In the genomic region with DNA sequence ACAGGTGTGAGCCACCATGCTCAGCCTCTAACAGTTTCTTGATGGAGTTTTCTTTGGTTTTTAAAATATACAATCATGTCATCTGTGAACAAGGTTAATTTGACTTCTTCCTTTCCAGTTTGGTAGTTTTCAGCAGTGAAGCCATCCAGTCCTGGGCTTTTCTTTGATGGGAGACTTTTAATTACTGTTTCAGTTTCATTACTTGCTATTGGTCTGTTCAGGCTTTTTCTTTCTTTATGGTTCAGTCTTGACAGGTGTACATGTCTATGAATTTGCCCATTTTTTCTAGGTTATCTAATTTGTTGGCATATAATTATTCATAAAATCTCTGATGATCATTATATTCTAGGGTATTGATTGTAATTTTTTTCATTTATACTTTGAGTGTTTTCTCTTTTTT, we compare ENCODE assay signal across 14 cellular contexts. TPM values are rescaled to one million over a fixed set of nuclear protein-coding genes. Genes with fewer than 3 reads are reported as not detected.
DNase-seq lines count a peak whose midpoint lies in the region; ATAC-seq and TF ChIP-seq lines count a peak whose summit lies in the region.
"Had no signal": no experiment of that assay in that cellular context is flagged by ENCODE, and none has a peak within 500 bp of the region (broad histone marks: within the 10 kb centered on the region; RNA-seq: fewer than 3 reads in every experiment).

No MANE protein-coding gene starts in this region.

- H3K9me3 ChIP-seq in CD4-positive, alpha-beta T cell (ENCODE audit: control insufficient read depth, low read length) = no peaks in the 10 kb centered on the region

- H3K27ac Mint-ChIP-seq in CD4-positive, alpha-beta T cell = peak overlapping the region; percentile 6
- H3K27ac Mint-ChIP-seq in activated B cell treated with CpG ODN at 0.5 μM for 24 hours = peak overlapping the region; percentile 46

- POLR2A ChIA-PET in CD4-positive, alpha-beta T cell (lab: Charles Lee) = no interaction called here
- POLR2A ChIA-PET in activated B cell treated with CpG ODN at 0.5 μM for 24 hours (lab: Charles Lee) = no interaction called here

- H3K4me3 Mint-ChIP-seq in CD4-positive, alpha-beta T cell = no peak overlapping the region
- H3K4me3 Mint-ChIP-seq in activated B cell treated with CpG ODN at 0.5 μM for 24 hours = no peak overlapping the region

- peaks cover 16% of the 10 kb centered on the region for H3K4me1 Mint-ChIP-seq in CD4-positive, alpha-beta T cell (ENCODE audit: low read depth)
- H3K4me1 Mint-ChIP-seq in activated B cell treated with CpG ODN at 0.5 μM for 24 hours = peaks cover 15% of the 10 kb centered on the region

- H3K27me3 Mint-ChIP-seq in CD4-positive, alpha-beta T cell = no peaks in the 10 kb centered on the region
- no peaks in the 10 kb centered on the region for H3K27me3 Mint-ChIP-seq in activated B cell treated with CpG ODN at 0.5 μM for 24 hours

- H3K27ac ChIP-seq in CD4-positive, alpha-beta T cell (ENCODE audit: low read depth, low read length) = no peak overlapping the region
- H3K27ac ChIP-seq in foreskin keratinocyte = no peak overlapping the region

- no peaks in the 10 kb centered on the region for H3K27me3 ChIP-seq in CD4-positive, alpha-beta T cell (ENCODE audit: control insufficient read depth, insufficient read depth, low read length)
- no peaks in the 10 kb centered on the region for H3K27me3 ChIP-seq in foreskin keratinocyte

- peaks cover 80% of the 10 kb centered on the region for H3K36me3 Mint-ChIP-seq in CD4-positive, alpha-beta T cell (ENCODE audit: low read depth)
- H3K36me3 Mint-ChIP-seq in activated B cell treated with CpG ODN at 0.5 μM for 24 hours (ENCODE audit: low read depth) = peaks cover 72% of the 10 kb centered on the region

- no peak for TF ChIP-seq CTCF in CD4-positive, alpha-beta T cell (IDR thresholded peaks at IDR 0.05)
- TF ChIP-seq CTCF in activated B cell treated with CpG ODN at 0.5 μM for 24 hours (IDR thresholded peaks at IDR 0.05) = no peak
- no peak for TF ChIP-seq CTCF in foreskin keratinocyte (conservative IDR thresholded peaks at IDR 0.05)

- H3K9me3 Mint-ChIP-seq in CD4-positive, alpha-beta T cell = peaks cover 6% of the 10 kb centered on the region
- H3K9me3 Mint-ChIP-seq in activated B cell treated with CpG ODN at 0.5 μM for 24 hours = no peaks in the 10 kb centered on the region

- no peak for DNase-seq in CD4-positive, alpha-beta T cell
- no peak for DNase-seq in activated B cell treated with CpG ODN at 0.5 μM for 24 hours
- no peak for DNase-seq in foreskin keratinocyte
- no peak for DNase-seq in amygdala (lab: John Stamatoyannopoulos, UW)
- DNase-seq in T-helper 2 cell = no peak
- DNase-seq: C1 segment of cervical spinal cord, KG1, NCI-H1105 treated with DMSO at 0.1 percent for 48 hours, NCI-H2029 treated with DMSO at 0.1 percent for 48 hours, NCI-H524 treated with DMSO at 0.1 percent for 48 hours, NCI-H82 had no signal

- H3K4me1 ChIP-seq in foreskin keratinocyte = no peaks in the 10 kb centered on the region

- CTCF ChIA-PET in CD4-positive, alpha-beta T cell (lab: Charles Lee) = interaction anchor here (1.1 kb wide), 1 partner anchor 9 kb away, joined by 3 read pairs; no protein-coding TSS in a partner anchor
- CTCF ChIA-PET in activated B cell treated with CpG ODN at 0.5 μM for 24 hours (lab: Charles Lee) = no interaction called here

- intact Hi-C loops in CD4-positive, alpha-beta T cell (cut with DNase I, micrococcal nuclease) = loop anchor here in 1 of 2 experiments (10.0 kb wide), 1 partner anchor 251 kb away; no protein-coding TSS in a partner anchor
- intact Hi-C loops in activated B cell treated with CpG ODN at 0.5 μM for 24 hours (cut with micrococcal nuclease) = no loop called here

- no peak for ATAC-seq in CD4-positive, alpha-beta T cell (ENCODE audit: poor library complexity)
- ATAC-seq in GM18867 (IDR thresholded peaks at IDR 0.05; ENCODE audit: unreplicated experiment) (peak; percentile 56), HG02678 (IDR thresholded peaks at IDR 0.05; ENCODE audit: unreplicated experiment) (peak; percentile 60), activated B cell treated with CpG ODN at 0.5 μM for 24 hours (ENCODE audit: low read depth) (no peak), foreskin keratinocyte (no peak), GM21367 (IDR thresholded peaks at IDR 0.05; ENCODE audit: unreplicated experiment) (no peak)

RNA-seq across cellular contexts. Expression of a gene that starts 36.8 kb away (rescaled TPM):
- 10 to 100 TPM; 15.5 to 15.8 TPM for total RNA-seq in CD4-positive, alpha-beta T cell
- total RNA-seq in activated B cell treated with CpG ODN at 0.5 μM for 24 hours = 3.4 and 5.4 TPM in 2 replicates
- 132 and 144 TPM in 2 replicates for total RNA-seq in foreskin keratinocyte
- 126 and 134 TPM in 2 replicates for polyA plus RNA-seq in foreskin keratinocyte

Comparison
In these comparisons a context has a peak if more than half of its experiments do, and no peak if none do; other contexts are left out.
1. ATAC-seq: peak in GM18867 (single experiment) and HG02678 (single experiment); none in CD4-positive, alpha-beta T cell (single experiment), activated B cell treated with CpG ODN at 0.5 μM for 24 hours (single experiment), foreskin keratinocyte (single experiment) and GM21367 (single experiment).